ENCODE assay signal across 8 cellular contexts in genomic region chr17:42997390-42997983, GRCh38. TPM values are rescaled to one million over a fixed set of nuclear protein-coding genes. Genes with fewer than 3 reads are reported as not detected.
DNase-seq lines count a peak whose midpoint lies in the region; ATAC-seq and TF ChIP-seq lines count a peak whose summit lies in the region.

No MANE protein-coding gene starts in this region.

- ATAC-seq in stimulated activated effector memory CD8-positive, alpha-beta T cell treated with anti-CD3 and anti-CD28 coated beads, Interleukin-12 subunit alpha, Interleukin-12 subunit beta, amount 100 ng/mL, for 72 hours, result no peak
- ATAC-seq in GM21723 (IDR thresholded peaks at IDR 0.05; ENCODE audit: unreplicated experiment), result no peak

- H3K36me3 Mint-ChIP-seq in stimulated activated effector memory CD8-positive, alpha-beta T cell treated with anti-CD3 and anti-CD28 coated beads, Interleukin-12 subunit alpha, Interleukin-12 subunit beta, amount 100 ng/mL, for 72 hours, result peaks cover 66% of the 10 kb centered on the region

- no peaks in the 10 kb centered on the region for H3K27me3 ChIP-seq in left ventricle myocardium inferior (ENCODE audit: low read depth)

- peaks cover 32% of the 10 kb centered on the region for H3K4me1 ChIP-seq in left ventricle myocardium inferior

- TF ChIP-seq CTCF in left ventricle myocardium inferior (IDR thresholded peaks at IDR 0.05; ENCODE audit: borderline replicate concordance), result no peak

- no peaks in the 10 kb centered on the region for H3K9me3 ChIP-seq in left ventricle myocardium inferior (replicated peaks)

- H3K4me1 Mint-ChIP-seq in stimulated activated effector memory CD8-positive, alpha-beta T cell treated with anti-CD3 and anti-CD28 coated beads, Interleukin-12 subunit alpha, Interleukin-12 subunit beta, amount 100 ng/mL, for 72 hours, result peaks cover 26% of the 10 kb centered on the region

- peak overlapping the region; percentile 80 for H3K4me3 ChIP-seq in left ventricle myocardium inferior

- intact Hi-C loops in left ventricle myocardium inferior (cut with micrococcal nuclease), result no loop called here

- peak; percentile 35 for DNase-seq in NCI-H2107 treated with DMSO at 0.1 percent for 48 hours (lab: John Stamatoyannopoulos, UW; ENCODE audit: unreplicated experiment)
- DNase-seq in NCI-H2107 (lab: John Stamatoyannopoulos, UW), result no peak
- DNase-seq in SW480 (ENCODE audit: low spot score), result peak; percentile 18
- DNase-seq in left ventricle myocardium inferior, result no peak
- DNase-seq in stimulated activated effector memory CD8-positive, alpha-beta T cell treated with anti-CD3 and anti-CD28 coated beads, Interleukin-12 subunit alpha, Interleukin-12 subunit beta, amount 100 ng/mL, for 72 hours (ENCODE audit: low spot score in 2 of 2), result no peak
- no peak for DNase-seq in NCI-H1048 (lab: John Stamatoyannopoulos, UW)
- no peak for DNase-seq in mesenteric fat pad (ENCODE audit: low spot score)

- peak overlapping the region; percentile 94 for H3K4me3 Mint-ChIP-seq in stimulated activated effector memory CD8-positive, alpha-beta T cell treated with anti-CD3 and anti-CD28 coated beads, Interleukin-12 subunit alpha, Interleukin-12 subunit beta, amount 100 ng/mL, for 72 hours

- peaks cover 42% of the 10 kb centered on the region for H3K36me3 ChIP-seq in left ventricle myocardium inferior

- H3K27ac Mint-ChIP-seq in stimulated activated effector memory CD8-positive, alpha-beta T cell treated with anti-CD3 and anti-CD28 coated beads, Interleukin-12 subunit alpha, Interleukin-12 subunit beta, amount 100 ng/mL, for 72 hours, result peak overlapping the region; percentile 99

- peak overlapping the region; percentile 84 for H3K27ac ChIP-seq in left ventricle myocardium inferior (replicated peaks)

- H3K9me3 Mint-ChIP-seq in stimulated activated effector memory CD8-positive, alpha-beta T cell treated with anti-CD3 and anti-CD28 coated beads, Interleukin-12 subunit alpha, Interleukin-12 subunit beta, amount 100 ng/mL, for 72 hours, result no peaks in the 10 kb centered on the region

RNA-seq across cellular contexts. Expression of gene RPL27, which starts 0.7 kb away (rescaled TPM):
- total RNA-seq in left ventricle myocardium inferior (759 TPM), mesenteric fat pad (838 TPM)

RNA-seq across cellular contexts. Expression of gene IFI35, which starts 9.1 kb away (rescaled TPM):
- total RNA-seq in left ventricle myocardium inferior (11.5 TPM), mesenteric fat pad (33.5 TPM)

RNA-seq across cellular contexts. Expression of gene RUNDC1, which starts 17.1 kb away (rescaled TPM):
- total RNA-seq in left ventricle myocardium inferior, result 12.1 TPM
- 10.6 TPM for total RNA-seq in mesenteric fat pad

RNA-seq across cellular contexts. Expression of gene PTGES3L, which starts 17.6 kb away (rescaled TPM):
- total RNA-seq in left ventricle myocardium inferior (37.9 TPM), mesenteric fat pad (not detected)

RNA-seq across cellular contexts. Expression of gene VAT1, which starts 24.7 kb away (rescaled TPM):
- total RNA-seq in left ventricle myocardium inferior, result 68.2 TPM
- total RNA-seq in mesenteric fat pad, result 315 TPM

Comparison
In these comparisons a context has a peak if more than half of its experiments do, and no peak if none do; other contexts are left out.
1. DNase-seq: peak in NCI-H2107 treated with DMSO at 0.1 percent for 48 hours (single experiment) and SW480 (single experiment); none in NCI-H2107 (single experiment), left ventricle myocardium inferior (single experiment), stimulated activated effector memory CD8-positive, alpha-beta T cell treated with anti-CD3 and anti-CD28 coated beads, Interleukin-12 subunit alpha, Interleukin-12 subunit beta, amount 100 ng/mL, for 72 hours (0 of 2), NCI-H1048 (single experiment) and mesenteric fat pad (single experiment).